ENCODE assay signal across 17 cellular contexts in genomic region chr21:44944596-44944995, GRCh38. TPM values are rescaled to one million over a fixed set of nuclear protein-coding genes. Genes with fewer than 3 reads are reported as not detected.
DNase-seq lines count a peak whose midpoint lies in the region; ATAC-seq and TF ChIP-seq lines count a peak whose summit lies in the region.
"Had no signal": no experiment of that assay in that cellular context is flagged by ENCODE, and none has a peak within 500 bp of the region (broad histone marks: within the 10 kb centered on the region; RNA-seq: fewer than 3 reads in every experiment).

No MANE protein-coding gene starts in this region.

- no peak for DNase-seq in activated naive CD8-positive, alpha-beta T cell treated with anti-CD3 and anti-CD28 coated beads, Interleukin-2, amount 10 ng/mL, durations not matched to agents 7 days and 5 days
- DNase-seq in activated naive CD8-positive, alpha-beta T cell treated with anti-CD3 and anti-CD28 coated beads, Interleukin-2, amount 50 U/mL, for 24 hours, result no peak
- no peak for DNase-seq in CD4-positive, alpha-beta memory T cell
- no peak for DNase-seq in nephron progenitor cell
- DNase-seq in suprapubic skin (ENCODE audit: low spot score in 2 of 2), result peak; percentile 40 to 53
- no peak for DNase-seq in NCI-H82 (lab: John Stamatoyannopoulos, UW)
- no peak for DNase-seq in ecto neural progenitor cell (ENCODE audit: low spot score)
- DNase-seq: HFFc6, KG1, NCI-H1105 treated with DMSO at 0.1 percent for 48 hours, NCI-H1694 treated with DMSO at 0.1 percent for 48 hours, NCI-H510A had no signal

- peaks cover 28% of the 10 kb centered on the region for H3K36me3 ChIP-seq in CD4-positive, alpha-beta memory T cell (ENCODE audit: insufficient read depth, low read length)
- H3K36me3 ChIP-seq in suprapubic skin, result peaks cover 45% of the 10 kb centered on the region

- TF ChIP-seq CTCF in nephron progenitor cell (IDR thresholded peaks at IDR 0.05), result no peak
- TF ChIP-seq CTCF in suprapubic skin (IDR thresholded peaks at IDR 0.05), result no peak

- TF ChIP-seq EP300 in suprapubic skin (IDR thresholded peaks at IDR 0.05), result no peak

- no peak for ATAC-seq in activated naive CD8-positive, alpha-beta T cell treated with anti-CD3 and anti-CD28 coated beads, Interleukin-2, amount 10 ng/mL, durations not matched to agents 7 days and 5 days (ENCODE audit: low read depth)
- ATAC-seq in activated naive CD8-positive, alpha-beta T cell treated with anti-CD3 and anti-CD28 coated beads, Interleukin-2, amount 50 U/mL, for 24 hours, result no peak
- ATAC-seq in HG03342 (IDR thresholded peaks at IDR 0.05; ENCODE audit: unreplicated experiment), result no peak
- ATAC-seq: A549 had no signal

- peaks cover 34% of the 10 kb centered on the region for H3K4me1 Mint-ChIP-seq in activated naive CD8-positive, alpha-beta T cell treated with anti-CD3 and anti-CD28 coated beads, Interleukin-2, amount 10 ng/mL, durations not matched to agents 7 days and 5 days
- peaks cover 40% of the 10 kb centered on the region for H3K4me1 Mint-ChIP-seq in activated naive CD8-positive, alpha-beta T cell treated with anti-CD3 and anti-CD28 coated beads, Interleukin-2, amount 50 U/mL, for 24 hours
- peaks cover 21 to 55% (median 41%) of the 10 kb centered on the region in 4 donors for H3K4me1 Mint-ChIP-seq in CD4-positive, alpha-beta memory T cell
- H3K4me1 Mint-ChIP-seq in nephron progenitor cell, result peaks cover 24% of the 10 kb centered on the region

- no peak overlapping the region for H3K4me3 Mint-ChIP-seq in activated naive CD8-positive, alpha-beta T cell treated with anti-CD3 and anti-CD28 coated beads, Interleukin-2, amount 10 ng/mL, durations not matched to agents 7 days and 5 days
- H3K4me3 Mint-ChIP-seq in activated naive CD8-positive, alpha-beta T cell treated with anti-CD3 and anti-CD28 coated beads, Interleukin-2, amount 50 U/mL, for 24 hours, result no peak overlapping the region
- H3K4me3 Mint-ChIP-seq in CD4-positive, alpha-beta memory T cell, result no peak overlapping the region
- peak overlapping the region; percentile 50 for H3K4me3 Mint-ChIP-seq in nephron progenitor cell
- H3K4me3 Mint-ChIP-seq: HFFc6 had no signal

- no peaks in the 10 kb centered on the region for H3K9me3 ChIP-seq in CD4-positive, alpha-beta memory T cell (ENCODE audit: control insufficient read depth in 1 of 2, low read length in 2 of 2)
- H3K9me3 ChIP-seq in suprapubic skin, result no peaks in the 10 kb centered on the region
- H3K9me3 ChIP-seq: A549, Caco-2 had no signal

- no peak overlapping the region for H3K27ac ChIP-seq in CD4-positive, alpha-beta memory T cell (ENCODE audit: low read depth, low read length)
- H3K27ac ChIP-seq in suprapubic skin, result no peak overlapping the region
- H3K27ac ChIP-seq: C4-2B had no signal

- peak overlapping the region; percentile 34 for H3K27ac Mint-ChIP-seq in activated naive CD8-positive, alpha-beta T cell treated with anti-CD3 and anti-CD28 coated beads, Interleukin-2, amount 10 ng/mL, durations not matched to agents 7 days and 5 days
- H3K27ac Mint-ChIP-seq in activated naive CD8-positive, alpha-beta T cell treated with anti-CD3 and anti-CD28 coated beads, Interleukin-2, amount 50 U/mL, for 24 hours, result no peak overlapping the region
- H3K27ac Mint-ChIP-seq in CD4-positive, alpha-beta memory T cell, result peak overlapping the region in 4 of 7 donors; percentile 32 to 53 (median 42)
- H3K27ac Mint-ChIP-seq in nephron progenitor cell, result peak overlapping the region; percentile 42
- H3K27ac Mint-ChIP-seq: HFFc6 had no signal

- no peak overlapping the region for H3K4me3 ChIP-seq in CD4-positive, alpha-beta memory T cell (ENCODE audit: low read length in 2 of 2)
- H3K4me3 ChIP-seq in suprapubic skin, result no peak overlapping the region
- H3K4me3 ChIP-seq: A549 had no signal

- no peaks in the 10 kb centered on the region for H3K9me3 Mint-ChIP-seq in activated naive CD8-positive, alpha-beta T cell treated with anti-CD3 and anti-CD28 coated beads, Interleukin-2, amount 10 ng/mL, durations not matched to agents 7 days and 5 days
- H3K9me3 Mint-ChIP-seq in activated naive CD8-positive, alpha-beta T cell treated with anti-CD3 and anti-CD28 coated beads, Interleukin-2, amount 50 U/mL, for 24 hours, result no peaks in the 10 kb centered on the region
- H3K9me3 Mint-ChIP-seq in CD4-positive, alpha-beta memory T cell, result peaks cover 0 to 2% (median 0%) of the 10 kb centered on the region in 8 donors
- H3K9me3 Mint-ChIP-seq in nephron progenitor cell, result no peaks in the 10 kb centered on the region
- H3K9me3 Mint-ChIP-seq: HFFc6 had no signal

- intact Hi-C loops in CD4-positive, alpha-beta memory T cell (cut with micrococcal nuclease), result no loop called here

- 88% methylated on average over 10 of the region's 10 CpGs for WGBS in suprapubic skin

- no peaks in the 10 kb centered on the region for H3K27me3 ChIP-seq in CD4-positive, alpha-beta memory T cell (ENCODE audit: insufficient read depth, low read length)
- H3K27me3 ChIP-seq in suprapubic skin, result no peaks in the 10 kb centered on the region

- POLR2A ChIA-PET in activated naive CD8-positive, alpha-beta T cell treated with anti-CD3 and anti-CD28 coated beads, Interleukin-2, amount 10 ng/mL, durations not matched to agents 7 days and 5 days (lab: Charles Lee), result no interaction called here
- POLR2A ChIA-PET in CD4-positive, alpha-beta memory T cell (lab: Charles Lee; ENCODE audit: partially characterized antibody), result no interaction called here

- peaks cover 11% of the 10 kb centered on the region for H3K36me3 Mint-ChIP-seq in activated naive CD8-positive, alpha-beta T cell treated with anti-CD3 and anti-CD28 coated beads, Interleukin-2, amount 10 ng/mL, durations not matched to agents 7 days and 5 days
- H3K36me3 Mint-ChIP-seq in activated naive CD8-positive, alpha-beta T cell treated with anti-CD3 and anti-CD28 coated beads, Interleukin-2, amount 50 U/mL, for 24 hours (ENCODE audit: low read depth), result peaks cover 40% of the 10 kb centered on the region
- H3K36me3 Mint-ChIP-seq in CD4-positive, alpha-beta memory T cell, result peaks cover 19 to 39% of the 10 kb centered on the region in 2 donors
- H3K36me3 Mint-ChIP-seq in nephron progenitor cell (ENCODE audit: low read depth), result peaks cover 26% of the 10 kb centered on the region

- no peaks in the 10 kb centered on the region for H3K27me3 Mint-ChIP-seq in activated naive CD8-positive, alpha-beta T cell treated with anti-CD3 and anti-CD28 coated beads, Interleukin-2, amount 10 ng/mL, durations not matched to agents 7 days and 5 days
- H3K27me3 Mint-ChIP-seq in activated naive CD8-positive, alpha-beta T cell treated with anti-CD3 and anti-CD28 coated beads, Interleukin-2, amount 50 U/mL, for 24 hours, result no peaks in the 10 kb centered on the region
- H3K27me3 Mint-ChIP-seq in CD4-positive, alpha-beta memory T cell, result no peaks in the 10 kb centered on the region
- peaks cover 3% of the 10 kb centered on the region for H3K27me3 Mint-ChIP-seq in nephron progenitor cell (ENCODE audit: low read depth, poor library complexity)

- H3K4me1 ChIP-seq in CD4-positive, alpha-beta memory T cell (ENCODE audit: insufficient read depth, low read length), result peaks cover 34% of the 10 kb centered on the region
- H3K4me1 ChIP-seq in suprapubic skin, result peaks cover 32% of the 10 kb centered on the region

- CTCF ChIA-PET in CD4-positive, alpha-beta memory T cell (lab: Charles Lee; ENCODE audit: partially characterized antibody), result interaction anchor here (14.6 to 16.7 kb wide), 2 partner anchors 184 to 194 kb away, joined by 252 to 363 read pairs; no protein-coding TSS in a partner anchor

- TF ChIP-seq POLR2A in suprapubic skin (IDR thresholded peaks at IDR 0.05), result no peak

RNA-seq across cellular contexts. Expression of gene SLX9, which starts 4.8 kb away (rescaled TPM):
- 10 to 100 TPM; 44.2 to 44.3 TPM for total RNA-seq in activated naive CD8-positive, alpha-beta T cell treated with anti-CD3 and anti-CD28 coated beads, Interleukin-2, amount 10 ng/mL, durations not matched to agents 7 days and 5 days
- 10 to 100 TPM; 17.7 to 21.6 TPM for total RNA-seq in CD4-positive, alpha-beta memory T cell
- 10 to 100 TPM in 1 of 2 donors, 1 to 10 TPM in 1; 9.4 to 13.1 TPM for polyA plus RNA-seq in CD4-positive, alpha-beta memory T cell
- total RNA-seq in suprapubic skin, result 10 to 100 TPM; 13.4 to 16.9 (median 14.4) TPM

RNA-seq across cellular contexts. Expression of gene ITGB2, which starts 23.9 kb away (rescaled TPM):
- 100 to 1,000 TPM; 416 to 452 TPM for total RNA-seq in activated naive CD8-positive, alpha-beta T cell treated with anti-CD3 and anti-CD28 coated beads, Interleukin-2, amount 10 ng/mL, durations not matched to agents 7 days and 5 days
- 100 to 1,000 TPM; 278 to 291 TPM for total RNA-seq in CD4-positive, alpha-beta memory T cell
- 100 to 1,000 TPM; 538 to 575 TPM for polyA plus RNA-seq in CD4-positive, alpha-beta memory T cell
- 10 to 100 TPM; 11.2 to 18.8 (median 15.3) TPM for total RNA-seq in suprapubic skin
- total RNA-seq: RPMI7951 had no signal

Comparison
In these comparisons a context has a peak if more than half of its experiments do, and no peak if none do; other contexts are left out.
1. DNase-seq: peak in suprapubic skin (2 of 2); none in activated naive CD8-positive, alpha-beta T cell treated with anti-CD3 and anti-CD28 coated beads, Interleukin-2, amount 10 ng/mL, durations not matched to agents 7 days and 5 days (single experiment), activated naive CD8-positive, alpha-beta T cell treated with anti-CD3 and anti-CD28 coated beads, Interleukin-2, amount 50 U/mL, for 24 hours (single experiment), CD4-positive, alpha-beta memory T cell (0 of 5), nephron progenitor cell (single experiment), NCI-H82 (single experiment) and ecto neural progenitor cell (single experiment).
2. RNA of gene ITGB2, which starts 23.9 kb away (total RNA-seq): 416 to 452 TPM in activated naive CD8-positive, alpha-beta T cell treated with anti-CD3 and anti-CD28 coated beads, Interleukin-2, amount 10 ng/mL, durations not matched to agents 7 days and 5 days and 278 to 291 TPM in CD4-positive, alpha-beta memory T cell; 11.2 to 18.8 TPM in suprapubic skin; every median in the first group is over 10 times any median in the second.